13 cellular contexts compared by ENCODE assay signal in the genomic region with DNA sequence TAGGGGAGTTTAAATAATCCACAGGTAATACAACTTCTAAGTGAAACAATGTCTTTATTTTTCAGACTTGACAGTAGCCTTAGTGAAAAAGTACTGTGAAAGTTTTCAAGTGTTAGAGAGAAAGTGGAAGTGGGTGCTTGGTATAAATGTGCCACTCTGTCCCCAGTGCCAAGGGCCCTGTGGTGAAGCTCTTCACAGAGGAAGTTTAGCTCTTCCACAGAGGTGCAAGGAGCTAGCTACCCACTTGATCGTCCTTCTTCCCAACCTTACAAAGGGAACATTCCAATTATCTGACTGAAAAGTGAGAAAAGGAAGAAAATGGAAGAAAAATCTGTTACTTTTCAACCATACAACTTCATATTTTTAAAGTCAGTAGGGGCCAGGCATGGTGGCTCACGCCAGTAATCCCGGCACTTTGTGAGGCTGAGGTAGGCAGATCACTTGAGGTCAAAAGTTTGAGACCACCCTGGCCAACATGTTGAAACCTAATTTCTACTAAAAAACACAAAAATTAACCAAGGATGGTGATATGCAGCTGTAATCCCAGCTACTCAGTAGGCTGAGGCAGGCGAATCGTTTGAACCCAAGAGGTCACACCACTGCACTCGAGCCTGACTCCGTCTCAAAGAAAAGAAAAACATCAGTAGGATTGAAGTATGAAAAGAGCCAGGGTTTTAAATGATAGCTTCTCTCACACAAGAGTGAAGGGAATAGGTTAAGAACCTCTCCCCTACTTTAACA. TPM values are rescaled to one million over a fixed set of nuclear protein-coding genes. Genes with fewer than 3 reads are reported as not detected.
DNase-seq lines count a peak whose midpoint lies in the region; ATAC-seq and TF ChIP-seq lines count a peak whose summit lies in the region.
"Had no signal": no experiment of that assay in that cellular context is flagged by ENCODE, and none has a peak within 500 bp of the region (broad histone marks: within the 10 kb centered on the region; RNA-seq: fewer than 3 reads in every experiment).

No MANE protein-coding gene starts in this region.

- H3K27ac Mint-ChIP-seq in MCF 10A (ENCODE audit: low read depth, unreplicated experiment), result no peak overlapping the region

- CTCF ChIA-PET in mammary epithelial cell (lab: Charles Lee; ENCODE audit: low non-redundant PET), result no interaction called here
- CTCF ChIA-PET in MCF 10A (lab: Yijun Ruan, JAX), result interaction anchor here (1.0 kb wide), 1 partner anchor 19 kb away, joined by 4 read pairs; no protein-coding TSS in a partner anchor

- no peaks in the 10 kb centered on the region for H3K79me2 ChIP-seq in mammary epithelial cell (ENCODE audit: insufficient read depth, low read length)

- H3K4me3 ChIP-seq in mammary epithelial cell (replicated peaks in 1 of 3; ENCODE audit: insufficient read depth in 1 of 3, low read depth in 2 of 3, low read length in 3 of 3), result no peak overlapping the region
- H3K4me3 ChIP-seq: vagina had no signal

- dilution Hi-C loops in mammary epithelial cell (cut with HindIII; ENCODE audit: low sequenced_read_pairs), result no loop called here

- H3K36me3 Mint-ChIP-seq in MCF 10A (ENCODE audit: insufficient read depth, unreplicated experiment), result no peaks in the 10 kb centered on the region

- H3K4me1 ChIP-seq in mammary epithelial cell (ENCODE audit: insufficient read depth, low read length), result no peaks in the 10 kb centered on the region
- H3K4me1 ChIP-seq: vagina had no signal

- ATAC-seq in HG02798 (IDR thresholded peaks at IDR 0.05; ENCODE audit: poor library complexity, unreplicated experiment), result peak; percentile 45
- ATAC-seq in HG03378 (IDR thresholded peaks at IDR 0.05; ENCODE audit: unreplicated experiment), result no peak

- DNase-seq in mammary epithelial cell (no peak), MCF 10A (ENCODE audit: unreplicated experiment) (no peak), UCSD-AML1 (lab: John Stamatoyannopoulos, UW; ENCODE audit: unreplicated experiment) (peak; percentile 6), substantia nigra (lab: John Stamatoyannopoulos, UW) (no peak), kidney tubule cell (ENCODE audit: low spot score) (no peak), NCI-H2171 treated with DMSO at 0.1 percent for 48 hours (lab: John Stamatoyannopoulos, UW) (no peak)
- DNase-seq: stimulated activated CD4-positive, alpha-beta T cell treated with anti-CD3 and anti-CD28 coated beads, Interleukin-4, amount 100 ng/mL, for 24 hours had no signal

- no peaks in the 10 kb centered on the region for H3K4me1 Mint-ChIP-seq in MCF 10A (ENCODE audit: insufficient read depth, unreplicated experiment)

- no peaks in the 10 kb centered on the region for H4K20me1 ChIP-seq in mammary epithelial cell (ENCODE audit: insufficient read depth, low read length)

- no peak overlapping the region for H3K9ac ChIP-seq in mammary epithelial cell (ENCODE audit: insufficient read depth, low read length)
- H3K9ac ChIP-seq: KMS-11 had no signal

- no peaks in the 10 kb centered on the region for H3K27me3 ChIP-seq in mammary epithelial cell (ENCODE audit: insufficient read depth, low read length)
- H3K27me3 ChIP-seq: vagina had no signal

- no peaks in the 10 kb centered on the region for H3K36me3 ChIP-seq in mammary epithelial cell (ENCODE audit: insufficient read depth, low read length)
- H3K36me3 ChIP-seq: vagina had no signal

- no TSS peak for BruUV-seq in mammary epithelial cell (replicated peaks; lab: Mats Ljungman, UMichigan)
- BruUV-seq in MCF 10A (replicated peaks; lab: Mats Ljungman, UMichigan), result no TSS peak

- H3K27me3 Mint-ChIP-seq in MCF 10A (ENCODE audit: insufficient read depth, unreplicated experiment), result no peaks in the 10 kb centered on the region

- TF ChIP-seq CTCF in mammary epithelial cell (conservative IDR thresholded peaks at IDR 0.05 in 1 of 2, IDR thresholded peaks at IDR 0.05 in 1 of 2; ENCODE audit: extremely low read depth in 1 of 2, insufficient read depth in 1 of 2, low read depth in 1 of 2, low read length in 2 of 2) (no peak), MCF 10A (IDR thresholded peaks at IDR 0.05; ENCODE audit: unreplicated experiment) (no peak)

- no peak overlapping the region for H3K4me3 Mint-ChIP-seq in MCF 10A (ENCODE audit: unreplicated experiment)

- peak overlapping the region; percentile 11 for H2AFZ ChIP-seq in mammary epithelial cell (ENCODE audit: low read depth, low read length)

- peaks cover 12% of the 10 kb centered on the region for H3K9me3 Mint-ChIP-seq in MCF 10A (ENCODE audit: unreplicated experiment)

- 92% methylated on average over 7 of the region's 7 CpGs for WGBS in mammary epithelial cell (ENCODE audit: low coverage, missing lambda C conversion rate)

- H3K9me3 ChIP-seq in mammary epithelial cell (replicated peaks; ENCODE audit: insufficient read depth, low read length), result no peaks in the 10 kb centered on the region
- H3K9me3 ChIP-seq: vagina had no signal

- intact Hi-C loops in mammary epithelial cell (cut with micrococcal nuclease) (no loop called here), MCF 10A (cut with micrococcal nuclease) (no loop called here)

- in situ Hi-C loops in mammary epithelial cell (cut with MboI; ENCODE audit: low sequenced_read_pairs in 2 of 2), result no loop called here

- POLR2A ChIA-PET in MCF 10A (lab: Yijun Ruan, JAX), result interaction anchor here (0.5 kb wide), 1 partner anchor 254 kb away, joined by 3 read pairs; no protein-coding TSS in a partner anchor

- H3K27ac ChIP-seq in mammary epithelial cell (ENCODE audit: insufficient read depth, low read depth, low read length), result no peak overlapping the region
- H3K27ac ChIP-seq in substantia nigra (ENCODE audit: low read depth, low read length, poor library complexity, severe bottlenecking), result no peak overlapping the region
- H3K27ac ChIP-seq: KMS-11, vagina had no signal

- H3K4me2 ChIP-seq in mammary epithelial cell (ENCODE audit: insufficient read depth, low read depth, low read length), result no peak overlapping the region
- H3K4me2 ChIP-seq: KMS-11 had no signal

RNA-seq across cellular contexts. Expression of a gene that starts 41.0 kb away (rescaled TPM):
- total RNA-seq in mammary epithelial cell (under 1 TPM in 1 of 2 donors, not detected in 1; under 0.01 TPM), MCF 10A (2022) (not detected in 2 replicates)
- polyA plus RNA-seq in mammary epithelial cell, result not detected
- not detected for polyA minus RNA-seq in mammary epithelial cell
- total RNA-seq: chondrocyte had no signal

RNA-seq across cellular contexts. Expression of a gene that starts 57.4 kb away (rescaled TPM):
- not detected for total RNA-seq in mammary epithelial cell
- not detected for polyA plus RNA-seq in mammary epithelial cell
- not detected for polyA minus RNA-seq in mammary epithelial cell
- total RNA-seq in MCF 10A (2022), result not detected in 2 replicates
- total RNA-seq: chondrocyte, vagina had no signal
- polyA plus RNA-seq: neural cell had no signal
